ENCODE assay signal across 15 cellular contexts in genomic region chr13:101397742-101398141, GRCh38. TPM values are rescaled to one million over a fixed set of nuclear protein-coding genes. Genes with fewer than 3 reads are reported as not detected.
DNase-seq lines count a peak whose midpoint lies in the region; ATAC-seq and TF ChIP-seq lines count a peak whose summit lies in the region.
"Had no signal": no experiment of that assay in that cellular context is flagged by ENCODE, and none has a peak within 500 bp of the region (broad histone marks: within the 10 kb centered on the region; RNA-seq: fewer than 3 reads in every experiment).

No MANE protein-coding gene starts in this region.

- in situ Hi-C loops in astrocyte of the cerebellum (cut with HindIII; ENCODE audit: low sequenced_read_pairs): no loop called here

- H3K27me3 Mint-ChIP-seq in T-cell: no peaks in the 10 kb centered on the region
- H3K27me3 Mint-ChIP-seq: naive thymus-derived CD4-positive, alpha-beta T cell had no signal

- H3K36me3 ChIP-seq in heart left ventricle: no peaks in the 10 kb centered on the region
- no peaks in the 10 kb centered on the region for H3K36me3 ChIP-seq in right atrium auricular region
- H3K36me3 ChIP-seq: tibial nerve had no signal

- no peak for TF ChIP-seq POLR2A in heart left ventricle (IDR thresholded peaks at IDR 0.05)

- DNase-seq in heart left ventricle: peak in 1 of 5 donors; percentile 30
- no peak for DNase-seq in right atrium auricular region (ENCODE audit: low spot score)
- DNase-seq in astrocyte of the cerebellum (ENCODE audit: low read depth): peak; percentile 26
- DNase-seq in glomerular visceral epithelial cell (ENCODE audit: extremely low spot score): peak; percentile 70
- DNase-seq in T-cell: no peak
- no peak for DNase-seq in foreskin melanocyte
- DNase-seq in GOT3 (lab: John Stamatoyannopoulos, UW): no peak
- DNase-seq: DMS153; naive thymus-derived CD4-positive, alpha-beta T cell; NCI-H146; SIG-M5 had no signal

- H3K4me3 Mint-ChIP-seq in T-cell: no peak overlapping the region
- H3K4me3 Mint-ChIP-seq: brain; naive thymus-derived CD4-positive, alpha-beta T cell; WTC11 had no signal

- no peaks in the 10 kb centered on the region for H3K4me1 Mint-ChIP-seq in T-cell
- H3K4me1 Mint-ChIP-seq: WTC11 had no signal

- POLR2A ChIA-PET in T-cell (lab: Charles Lee): no interaction called here

- H3K9me3 Mint-ChIP-seq in T-cell: no peaks in the 10 kb centered on the region
- H3K9me3 Mint-ChIP-seq: brain; naive thymus-derived CD4-positive, alpha-beta T cell; WTC11 had no signal

- H3K4me3 ChIP-seq in heart left ventricle (no peak overlapping the region), right atrium auricular region (no peak overlapping the region), astrocyte of the cerebellum (ENCODE audit: low read depth, low read length) (no peak overlapping the region)
- H3K4me3 ChIP-seq: tibial nerve had no signal

- 32 to 37% (median 34%) methylated on average over 2 of the region's 2 CpGs for WGBS in heart left ventricle, 4 donors

- ATAC-seq in heart left ventricle: peak in 3 of 4 donors; percentile 37 to 68 (median 45)
- ATAC-seq in T-cell (replicated peaks in 1 of 4): no peak
- no peak for ATAC-seq in HG02678 (IDR thresholded peaks at IDR 0.05; ENCODE audit: unreplicated experiment)
- ATAC-seq: naive thymus-derived CD4-positive, alpha-beta T cell; WTC11 had no signal

- H3K36me3 Mint-ChIP-seq in T-cell: no peaks in the 10 kb centered on the region
- H3K36me3 Mint-ChIP-seq: brain; naive thymus-derived CD4-positive, alpha-beta T cell; WTC11 had no signal

- no peak overlapping the region for H3K27ac Mint-ChIP-seq in T-cell
- H3K27ac Mint-ChIP-seq: brain; naive thymus-derived CD4-positive, alpha-beta T cell; WTC11 had no signal

- H3K9me3 ChIP-seq in heart left ventricle: no peaks in the 10 kb centered on the region
- no peaks in the 10 kb centered on the region for H3K9me3 ChIP-seq in right atrium auricular region
- H3K9me3 ChIP-seq: tibial nerve had no signal

- TF ChIP-seq CTCF in heart left ventricle (IDR thresholded peaks at IDR 0.05) (no peak), right atrium auricular region (IDR thresholded peaks at IDR 0.05) (no peak), astrocyte of the cerebellum (IDR thresholded peaks at IDR 0.05; ENCODE audit: low read depth, low read length, missing control alignments) (no peak)

- no peaks in the 10 kb centered on the region for H3K4me1 ChIP-seq in heart left ventricle
- H3K4me1 ChIP-seq in right atrium auricular region: no peaks in the 10 kb centered on the region
- H3K4me1 ChIP-seq: tibial nerve had no signal

- H3K27me3 ChIP-seq in heart left ventricle (no peaks in the 10 kb centered on the region), right atrium auricular region (no peaks in the 10 kb centered on the region)
- H3K27me3 ChIP-seq: tibial nerve had no signal

- CTCF ChIA-PET in T-cell (lab: Charles Lee): no interaction called here

- H3K27ac ChIP-seq in heart left ventricle: no peak overlapping the region
- H3K27ac ChIP-seq in right atrium auricular region: no peak overlapping the region
- H3K27ac ChIP-seq: tibial nerve had no signal

- intact Hi-C loops in heart left ventricle (cut with DNase I): no loop called here

RNA-seq across cellular contexts. Expression of gene NALCN, which starts 18.6 kb away (rescaled TPM):
- total RNA-seq in heart left ventricle: 10 to 100 TPM in 1 of 9 donors, 1 to 10 TPM in 8; 5.2 to 11.4 (median 6.9) TPM
- 1 to 10 TPM in 1 of 2 donors, not detected in 1; 1.9 TPM for polyA plus RNA-seq in heart left ventricle
- 10 to 100 TPM in 1 of 2 donors, 1 to 10 TPM in 1; 6.2 to 21.1 TPM for total RNA-seq in right atrium auricular region
- total RNA-seq in T-cell: not detected
- total RNA-seq: naive thymus-derived CD4-positive, alpha-beta T cell had no signal
- polyA plus RNA-seq: naive thymus-derived CD4-positive, alpha-beta T cell had no signal

RNA-seq across cellular contexts. Expression of gene ITGBL1, which starts 54.7 kb away (rescaled TPM):
- total RNA-seq in heart left ventricle (1 to 10 TPM; 1.3 to 5.9 (median 3.1) TPM), right atrium auricular region (1 to 10 TPM; 2.4 to 5.4 TPM), T-cell (not detected)
- 1 to 10 TPM in 1 of 2 donors, under 1 TPM in 1; 0.15 to 2.1 TPM for polyA plus RNA-seq in heart left ventricle
- total RNA-seq: naive thymus-derived CD4-positive, alpha-beta T cell had no signal
- polyA plus RNA-seq: naive thymus-derived CD4-positive, alpha-beta T cell had no signal

Comparison
In these comparisons a context has a peak if more than half of its experiments do, and no peak if none do; other contexts are left out.
1. ATAC-seq: peak in heart left ventricle (3 of 4); none in T-cell (0 of 4) and HG02678 (single experiment).
2. DNase-seq: peak in astrocyte of the cerebellum (single experiment) and glomerular visceral epithelial cell (single experiment); none in right atrium auricular region (single experiment), T-cell (0 of 34), foreskin melanocyte (single experiment) and GOT3 (single experiment).
3. RNA of gene NALCN, which starts 18.6 kb away (total RNA-seq): 6.2 to 21.1 TPM in right atrium auricular region and 5.2 to 11.4 TPM in heart left ventricle; not detected in T-cell; every median in the first group is over 4 times any median in the second.